14 cellular contexts compared by ENCODE assay signal in the genomic region with DNA sequence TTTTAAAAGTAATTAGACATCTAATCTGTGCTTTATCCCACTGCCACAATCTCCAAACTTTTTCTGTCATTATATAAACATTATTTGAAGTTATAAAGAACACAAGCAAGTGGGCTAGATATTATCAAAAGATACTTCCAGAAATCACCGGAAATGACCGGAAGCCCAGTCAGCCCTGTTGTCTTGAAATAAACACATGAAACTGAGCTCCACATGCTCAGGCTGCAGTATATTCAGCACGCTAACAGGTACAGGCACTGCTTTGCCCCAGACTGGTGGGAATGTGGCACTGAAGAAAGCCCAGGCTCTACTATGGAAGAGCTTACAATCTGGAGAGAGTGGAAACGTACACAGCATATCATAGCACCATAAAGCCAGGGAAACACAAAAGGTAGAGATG.
A peak's percentile ranks its signal among the peaks of the same experiment; 100 is the strongest.
DNase-seq lines count a peak whose midpoint lies in the region; ATAC-seq, FAIRE-seq and TF ChIP-seq lines count a peak whose summit lies in the region.
"Had no signal": no experiment of that assay in that cellular context is flagged by ENCODE, and none has a peak within 500 bp of the region (broad histone marks: within the 10 kb centered on the region; RNA-seq: fewer than 3 reads in every experiment).

No MANE protein-coding gene starts in this region.

- H3K27ac ChIP-seq in 22Rv1 (peak overlapping the region; percentile 57), mucosa of rectum (ENCODE audit: low read depth in 2 of 2, low read length in 2 of 2) (peak overlapping the region; percentile 70 to 71)
- H3K27ac ChIP-seq: tibial nerve had no signal

- FAIRE-seq in GM12891 (lab: Jason Lieb, UNC): peak; percentile 62
- FAIRE-seq in bronchial epithelial cell (lab: Jason Lieb, UNC): no peak

- no peak for DNase-seq in GM12891 (ENCODE audit: insufficient read length, low spot score)
- peak; percentile 28 for DNase-seq in bronchial epithelial cell (ENCODE audit: low read depth)
- DNase-seq in GDM1 (lab: John Stamatoyannopoulos, UW): no peak
- DNase-seq in NCI-H2171 treated with DMSO at 0.1 percent for 48 hours (lab: John Stamatoyannopoulos, UW): no peak
- no peak for DNase-seq in amniotic stem cell (lab: John Stamatoyannopoulos, UW)
- no peak for DNase-seq in T-cell
- DNase-seq: activated T-cell treated with anti-CD3 and anti-CD28 coated beads for 4 hours, EL, NCI-H2081 treated with DMSO at 0.1 percent for 48 hours, ovary, SK-N-SH had no signal

- no peak for ATAC-seq in T-cell (replicated peaks in 1 of 4)

- H3K9me3 ChIP-seq in mucosa of rectum (ENCODE audit: control insufficient read depth in 2 of 2, low read length in 2 of 2): no peaks in the 10 kb centered on the region
- H3K9me3 ChIP-seq: ovary, SK-N-SH, tibial nerve had no signal

- H3K9ac ChIP-seq in mucosa of rectum (ENCODE audit: low read depth in 1 of 2, low read length in 2 of 2): peak overlapping the region in 1 of 2 donors; percentile 3
- H3K9ac ChIP-seq: SK-N-SH had no signal

- no peaks in the 10 kb centered on the region for H3K27me3 Mint-ChIP-seq in T-cell

- H3K4me1 ChIP-seq in mucosa of rectum (ENCODE audit: control insufficient read depth in 2 of 2, insufficient read depth in 2 of 2, low read length in 2 of 2): peaks cover 29 to 46% of the 10 kb centered on the region in 2 donors

- POLR2A ChIA-PET in T-cell (lab: Charles Lee): interaction anchor here (0.7 kb wide), 3 partner anchors 282 to 1162 kb away, joined by 4 to 8 read pairs (median 8); no protein-coding TSS in a partner anchor

- no peak overlapping the region for H3K4me3 ChIP-seq in bronchial epithelial cell (ENCODE audit: low read depth, low read length)
- H3K4me3 ChIP-seq in mucosa of rectum (ENCODE audit: low read length in 2 of 2): peak overlapping the region in 1 of 2 donors; percentile 22
- H3K4me3 ChIP-seq: ovary, tibial nerve had no signal

- no peaks in the 10 kb centered on the region for H3K36me3 ChIP-seq in bronchial epithelial cell (ENCODE audit: control insufficient read depth, insufficient read depth, low read length)
- H3K36me3 ChIP-seq in mucosa of rectum (ENCODE audit: control insufficient read depth in 2 of 2, insufficient read depth in 2 of 2, low read length in 2 of 2): no peaks in the 10 kb centered on the region
- H3K36me3 ChIP-seq: ovary, tibial nerve had no signal

- peaks cover 3% of the 10 kb centered on the region for H3K36me3 Mint-ChIP-seq in T-cell

- H3K27ac Mint-ChIP-seq in T-cell: peak overlapping the region in 1 of 2 donors; percentile 51

- H3K27me3 ChIP-seq in bronchial epithelial cell (ENCODE audit: control insufficient read depth, insufficient read depth, low read length) (no peaks in the 10 kb centered on the region), mucosa of rectum (ENCODE audit: control insufficient read depth in 2 of 2, insufficient read depth in 2 of 2, low read length in 2 of 2) (no peaks in the 10 kb centered on the region)
- H3K27me3 ChIP-seq: ovary, tibial nerve had no signal

- TF ChIP-seq POLR2A in GM12891 (IDR thresholded peaks at IDR 0.05; ENCODE audit: low read depth, low read length): peak; percentile 58

- H3K4me1 Mint-ChIP-seq in T-cell: peaks cover 35 to 49% (median 37%) of the 10 kb centered on the region in 3 donors

- H3K4me3 Mint-ChIP-seq in T-cell: no peak overlapping the region

- TF ChIP-seq CTCF in 22Rv1 (IDR thresholded peaks at IDR 0.05) (no peak), bronchial epithelial cell (IDR thresholded peaks at IDR 0.05; ENCODE audit: insufficient read depth, low read length, severe bottlenecking) (no peak)

- CTCF ChIA-PET in T-cell (lab: Charles Lee): interaction anchor here in 1 of 2 donors (0.6 kb wide), 1 partner anchor 371 kb away, joined by 4 read pairs; no protein-coding TSS in a partner anchor

- peaks cover 0 to 7% (median 3%) of the 10 kb centered on the region in 3 donors for H3K9me3 Mint-ChIP-seq in T-cell

TF ChIP-seq in GM12891, 5 proteins besides CTCF, POLR2A, EP300 and RAD21:
- 0 out of 2 replicates have a peak, but pooled peaks have one; percentile 33 for TF ChIP-seq TAF1 (IDR thresholded peaks at IDR 0.05; ENCODE audit: low read depth, low read length)
- TF ChIP-seq PAX5 (IDR thresholded peaks at IDR 0.05; ENCODE audit: insufficient read depth, low read length, severe bottlenecking): no peak
- TF ChIP-seq POLR2AphosphoS5 (IDR thresholded peaks at IDR 0.05; ENCODE audit: low read depth, low read length): peak; percentile 61; the same call in 1 of the 2 replicates
